ENCODE assay signal across 12 cellular contexts in the genomic region with DNA sequence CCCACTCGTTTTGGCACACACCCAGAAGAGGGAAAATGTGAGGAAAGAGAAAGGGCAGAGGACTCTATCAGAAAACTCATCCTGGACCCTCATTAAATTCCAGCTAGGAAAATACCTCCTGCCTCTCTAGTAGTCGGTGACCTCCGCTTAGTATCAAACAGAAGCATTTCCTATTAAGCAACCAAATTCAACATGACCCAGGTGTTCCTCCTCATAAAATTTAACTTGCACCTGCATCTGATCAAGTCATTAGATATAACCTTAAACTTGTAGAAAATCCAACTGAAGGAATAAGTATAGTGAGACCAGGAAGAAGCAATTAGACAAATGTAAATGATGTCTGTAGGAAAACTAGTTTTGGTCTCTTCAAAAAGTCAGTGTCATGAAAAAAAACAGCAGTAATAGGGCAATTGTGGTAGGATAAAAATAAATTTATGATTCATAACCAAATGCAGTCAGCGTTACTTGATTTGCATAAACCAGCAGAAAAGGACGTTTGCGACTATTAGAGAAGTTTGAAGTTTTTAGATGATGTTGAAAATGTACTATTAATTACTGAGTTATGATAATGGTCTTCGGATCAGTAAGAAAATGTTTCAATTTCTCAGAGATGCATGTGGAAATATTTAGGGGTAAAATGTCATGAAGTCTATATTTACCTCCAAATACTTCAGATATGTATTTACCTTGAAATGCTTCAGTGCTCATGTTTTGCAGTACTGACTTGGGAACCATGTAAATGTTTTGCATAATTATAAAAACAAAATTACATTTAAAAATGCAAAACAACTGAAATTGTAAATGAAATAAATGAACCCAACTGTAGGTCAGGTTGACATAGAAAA. TPM values are rescaled to one million over a fixed set of nuclear protein-coding genes. Genes with fewer than 3 reads are reported as not detected.
DNase-seq lines count a peak whose midpoint lies in the region; ATAC-seq, FAIRE-seq and TF ChIP-seq lines count a peak whose summit lies in the region.
"Had no signal": no experiment of that assay in that cellular context is flagged by ENCODE, and none has a peak within 500 bp of the region (broad histone marks: within the 10 kb centered on the region; RNA-seq: fewer than 3 reads in every experiment).

No MANE protein-coding gene starts in this region.

- H3K4me1 ChIP-seq in hepatocyte (ENCODE audit: insufficient read depth), result no peaks in the 10 kb centered on the region

- H3K36me3 ChIP-seq in hepatocyte (replicated peaks; ENCODE audit: insufficient read depth, low read depth), result no peaks in the 10 kb centered on the region

- H3K79me2 ChIP-seq in hepatocyte, result no peaks in the 10 kb centered on the region

- no peaks in the 10 kb centered on the region for H3K9me3 ChIP-seq in hepatocyte (ENCODE audit: low read depth)

- H3K27me3 ChIP-seq in hepatocyte, result no peaks in the 10 kb centered on the region

- no peak overlapping the region for H3K4me3 ChIP-seq in hepatocyte

- H2AFZ ChIP-seq in hepatocyte, result no peak overlapping the region

- H3K27ac ChIP-seq in hepatocyte, result no peak overlapping the region

- no peaks in the 10 kb centered on the region for H4K20me1 ChIP-seq in hepatocyte (ENCODE audit: insufficient read depth, poor library complexity, severe bottlenecking)

- no peak overlapping the region for H3K4me2 ChIP-seq in hepatocyte

- DNase-seq in activated T-cell treated with anti-CD3 and anti-CD28 coated beads, Interleukin-2, amount 50 U/mL, for 1 hour, result no peak
- no peak for DNase-seq in NCI-H187 treated with DMSO at 0.1 percent for 48 hours (lab: John Stamatoyannopoulos, UW)
- DNase-seq in hepatocyte (ENCODE audit: low spot score), result no peak
- no peak for DNase-seq in NCI-H510A (lab: John Stamatoyannopoulos, UW)
- DNase-seq: midbrain had no signal

- peak; percentile 51 for FAIRE-seq in islet of Langerhans (lab: Jason Lieb, UNC)

- H3K9me2 ChIP-seq in hepatocyte (replicated peaks; ENCODE audit: insufficient read depth), result no peaks in the 10 kb centered on the region

- 83% methylated on average over 7 of the region's 7 CpGs for WGBS in hepatocyte (ENCODE audit: low lambda C conversion rate, missing lambda C conversion rate)

- no peak for TF ChIP-seq CTCF in hepatocyte (IDR thresholded peaks at IDR 0.05; ENCODE audit: poor library complexity)

- peak; percentile 50 for ATAC-seq in GM18519 (IDR thresholded peaks at IDR 0.05; ENCODE audit: low FRiP score, unreplicated experiment)
- ATAC-seq in GM21576 (IDR thresholded peaks at IDR 0.05; ENCODE audit: unreplicated experiment), result peak; percentile 49
- peak; percentile 32 for ATAC-seq in HG03469 (IDR thresholded peaks at IDR 0.05; ENCODE audit: unreplicated experiment)
- ATAC-seq: WTC11 had no signal

RNA-seq across cellular contexts. Expression of gene LDHAL6B, which starts 44.6 kb away (rescaled TPM):
- total RNA-seq in hepatocyte, result not detected in 2 replicates
- polyA plus RNA-seq in hepatocyte, result 0.17 TPM in 1 of 2 replicates, not detected in the other
- total RNA-seq: NCI-H460, subcutaneous adipose tissue, WTC11 had no signal
